Comparison of ENCODE assay signal across 32 cellular contexts in genomic region chr3:131850223-131850622, GRCh38.
"Had no signal": no experiment of that assay in that cellular context is flagged by ENCODE, and none has a peak within 500 bp of the region (broad histone marks: within the 10 kb centered on the region; RNA-seq: fewer than 3 reads in every experiment).

No MANE protein-coding gene starts in this region.

- H3K27me3 ChIP-seq: ascending aorta, cardiac muscle cell had no signal

- DNase-seq: activated B cell treated with CpG ODN at 0.5 μM for 24 hours; activated CD4-positive, alpha-beta memory T cell treated with anti-CD3 and anti-CD28 coated beads for 36 hours; activated CD4-positive, alpha-beta T cell treated with anti-CD3 and anti-CD28 coated beads for 48 hours; activated CD4-positive, alpha-beta T cell treated with anti-CD3 and anti-CD28 coated beads, Interleukin-2, amount 50 U/mL, for 1 hour; activated CD4-positive, alpha-beta T cell treated with anti-CD3 and anti-CD28 coated beads, Interleukin-2, amount 50 U/mL, for 4 hours; activated CD4-positive, CD25-positive, alpha-beta regulatory T cell treated with anti-CD3 and anti-CD28 coated beads, Interleukin-2, amount 50 U/mL, for 72 hours; activated CD8-positive, alpha-beta memory T cell treated with anti-CD3 and anti-CD28 coated beads, Interleukin-2, amount 50 U/mL, for 4 hours; activated CD8-positive, alpha-beta T cell treated with anti-CD3 and anti-CD28 coated beads for 36 hours; activated effector memory CD4-positive, alpha-beta T cell treated with anti-CD3 and anti-CD28 coated beads, Interleukin-2, amount 50 U/mL, for 16 hours; activated gamma-delta T cell treated with Interleukin-2 at 50 U/mL for 16 hours; activated naive CD4-positive, alpha-beta T cell; activated naive CD4-positive, alpha-beta T cell treated with anti-CD3 and anti-CD28 coated beads, Interleukin-2, amount 10 ng/mL, durations not matched to agents 7 days and 5 days; activated naive CD8-positive, alpha-beta T cell treated with anti-CD3 and anti-CD28 coated beads for 36 hours; activated T-cell treated with anti-CD3 and anti-CD28 coated beads for 4 hours; activated T-cell treated with anti-CD3 and anti-CD28 coated beads, Interleukin-2, amount 50 U/mL, for 1 hour; activated T-cell treated with anti-CD3 and anti-CD28 coated beads, Interleukin-2, amount 50 U/mL, for 4 hours; activated T-cell treated with anti-CD3 and anti-CD28 coated beads, Interleukin-2, amount 50 U/mL, for 72 hours; cerebellar nuclear complex; T-helper 1 cell; T-helper 2 cell; T-helper 9 cell had no signal

- FAIRE-seq: bronchial epithelial cell, TTC549 had no signal

- H3K27me3 Mint-ChIP-seq: activated B cell treated with CpG ODN at 0.5 μM for 24 hours; activated naive CD4-positive, alpha-beta T cell treated with anti-CD3 and anti-CD28 coated beads, Interleukin-2, amount 10 ng/mL, durations not matched to agents 7 days and 5 days; brain; central memory CD8-positive, alpha-beta T cell had no signal

- H3K4me1 Mint-ChIP-seq: activated B cell treated with CpG ODN at 0.5 μM for 24 hours; activated naive CD4-positive, alpha-beta T cell treated with anti-CD3 and anti-CD28 coated beads, Interleukin-2, amount 10 ng/mL, durations not matched to agents 7 days and 5 days; activated naive CD8-positive, alpha-beta T cell treated with anti-CD3 and anti-CD28 coated beads for 36 hours; activated T-helper 17 cell treated with anti-CD3 and anti-CD28 coated beads, Interleukin-2, amount 50 U/mL, for 72 hours; brain; central memory CD8-positive, alpha-beta T cell had no signal

- H3K4me3 Mint-ChIP-seq: activated B cell treated with CpG ODN at 0.5 μM for 24 hours; activated CD4-positive, alpha-beta memory T cell treated with anti-CD3 and anti-CD28 coated beads for 36 hours; activated CD8-positive, alpha-beta T cell treated with anti-CD3 and anti-CD28 coated beads for 36 hours; activated naive CD4-positive, alpha-beta T cell treated with anti-CD3 and anti-CD28 coated beads, Interleukin-2, amount 10 ng/mL, durations not matched to agents 7 days and 5 days; activated naive CD8-positive, alpha-beta T cell treated with anti-CD3 and anti-CD28 coated beads for 36 hours; activated T-cell treated with anti-CD3 and anti-CD28 coated beads, Interleukin-2, amount 50 U/mL, for 4 hours; activated T-cell treated with anti-CD3 and anti-CD28 coated beads, Interleukin-2, amount 50 U/mL, for 72 hours; activated T-helper 1 cell treated with anti-CD3 and anti-CD28 coated beads, Interleukin-12 subunit alpha, Interleukin-12 subunit beta, Interleukin-2, Interleukin-4 antibody, amounts not matched to agents 30 ng/mL and 10 ng/mL and 1 ng/mL, durations not matched to agents 14 hours and 24 hours and 36 hours; activated T-helper 17 cell treated with anti-CD3 and anti-CD28 coated beads, Interleukin-2, amount 50 U/mL, for 72 hours; brain; central memory CD8-positive, alpha-beta T cell; T-helper 1 cell treated with Interleukin-12 subunit alpha and Interleukin-12 subunit beta and Interleukin-4 antibody, amounts not matched to agents 30 μg/mL and 1 μg/mL, for 36 hours; T-helper 2 cell treated with Interferon-gamma antibody and Interleukin-4, amounts not matched to agents 5 μg/mL and 100 μg/mL, for 36 hours had no signal

- H3K27ac Mint-ChIP-seq: activated B cell treated with CpG ODN at 0.5 μM for 24 hours; activated CD4-positive, alpha-beta memory T cell treated with anti-CD3 and anti-CD28 coated beads for 36 hours; activated CD8-positive, alpha-beta T cell treated with anti-CD3 and anti-CD28 coated beads for 36 hours; activated naive CD4-positive, alpha-beta T cell treated with anti-CD3 and anti-CD28 coated beads, Interleukin-2, amount 10 ng/mL, durations not matched to agents 7 days and 5 days; activated naive CD4-positive, alpha-beta T cell treated with anti-CD3 and anti-CD28 coated beads, Interleukin-2, amount 50 U/mL, for 72 hours; activated naive CD8-positive, alpha-beta T cell treated with anti-CD3 and anti-CD28 coated beads for 36 hours; activated T-cell treated with anti-CD3 and anti-CD28 coated beads, Interleukin-2, amount 50 U/mL, for 72 hours; activated T-helper 1 cell treated with anti-CD3 and anti-CD28 coated beads, Interleukin-12 subunit alpha, Interleukin-12 subunit beta, Interleukin-2, Interleukin-4 antibody, amounts not matched to agents 30 ng/mL and 10 ng/mL and 1 ng/mL, durations not matched to agents 14 hours and 24 hours and 36 hours; activated T-helper 17 cell treated with anti-CD3 and anti-CD28 coated beads, Interleukin-2, amount 50 U/mL, for 72 hours; brain; T-helper 1 cell treated with Interleukin-12 subunit alpha and Interleukin-12 subunit beta and Interleukin-4 antibody, amounts not matched to agents 30 μg/mL and 1 μg/mL, for 36 hours; T-helper 2 cell treated with Interferon-gamma antibody and Interleukin-4, amounts not matched to agents 5 μg/mL and 100 μg/mL, for 36 hours had no signal

- H3K9me3 ChIP-seq: ascending aorta had no signal

- H3K36me3 Mint-ChIP-seq: activated CD4-positive, alpha-beta memory T cell treated with anti-CD3 and anti-CD28 coated beads for 36 hours; activated naive CD4-positive, alpha-beta T cell treated with anti-CD3 and anti-CD28 coated beads, Interleukin-2, amount 10 ng/mL, durations not matched to agents 7 days and 5 days; activated naive CD4-positive, alpha-beta T cell treated with anti-CD3 and anti-CD28 coated beads, Interleukin-2, amount 50 U/mL, for 72 hours; activated naive CD8-positive, alpha-beta T cell treated with anti-CD3 and anti-CD28 coated beads for 36 hours; brain had no signal

- ATAC-seq: activated CD8-positive, alpha-beta T cell treated with anti-CD3 and anti-CD28 coated beads for 36 hours; activated naive CD4-positive, alpha-beta T cell treated with anti-CD3 and anti-CD28 coated beads, Interleukin-2, amount 50 U/mL, for 72 hours; activated T-cell treated with anti-CD3 and anti-CD28 coated beads, Interleukin-2, amount 50 U/mL, for 4 hours; activated T-cell treated with anti-CD3 and anti-CD28 coated beads, Interleukin-2, amount 50 U/mL, for 72 hours; activated T-helper 17 cell treated with anti-CD3 and anti-CD28 coated beads, Interleukin-2, amount 50 U/mL, for 72 hours had no signal

- H3K9me3 Mint-ChIP-seq: activated B cell treated with CpG ODN at 0.5 μM for 24 hours; activated CD4-positive, alpha-beta memory T cell treated with anti-CD3 and anti-CD28 coated beads for 36 hours; activated CD8-positive, alpha-beta T cell treated with anti-CD3 and anti-CD28 coated beads for 36 hours; activated naive CD4-positive, alpha-beta T cell treated with anti-CD3 and anti-CD28 coated beads, Interleukin-2, amount 10 ng/mL, durations not matched to agents 7 days and 5 days; activated naive CD4-positive, alpha-beta T cell treated with anti-CD3 and anti-CD28 coated beads, Interleukin-2, amount 50 U/mL, for 72 hours; activated naive CD8-positive, alpha-beta T cell treated with anti-CD3 and anti-CD28 coated beads for 36 hours; activated T-cell treated with anti-CD3 and anti-CD28 coated beads, Interleukin-2, amount 50 U/mL, for 4 hours; activated T-cell treated with anti-CD3 and anti-CD28 coated beads, Interleukin-2, amount 50 U/mL, for 72 hours; activated T-helper 1 cell treated with anti-CD3 and anti-CD28 coated beads, Interleukin-12 subunit alpha, Interleukin-12 subunit beta, Interleukin-2, Interleukin-4 antibody, amounts not matched to agents 30 ng/mL and 10 ng/mL and 1 ng/mL, durations not matched to agents 14 hours and 24 hours and 36 hours; activated T-helper 17 cell treated with anti-CD3 and anti-CD28 coated beads, Interleukin-2, amount 50 U/mL, for 72 hours; brain; central memory CD8-positive, alpha-beta T cell; T-helper 1 cell treated with Interleukin-12 subunit alpha and Interleukin-12 subunit beta and Interleukin-4 antibody, amounts not matched to agents 30 μg/mL and 1 μg/mL, for 36 hours; T-helper 2 cell treated with Interferon-gamma antibody and Interleukin-4, amounts not matched to agents 5 μg/mL and 100 μg/mL, for 36 hours had no signal

- H3K36me3 ChIP-seq: ascending aorta, cardiac muscle cell had no signal

- H3K27ac ChIP-seq: cardiac muscle cell had no signal

- H3K4me3 ChIP-seq: ascending aorta, cardiac muscle cell had no signal
